In the genomic region with DNA sequence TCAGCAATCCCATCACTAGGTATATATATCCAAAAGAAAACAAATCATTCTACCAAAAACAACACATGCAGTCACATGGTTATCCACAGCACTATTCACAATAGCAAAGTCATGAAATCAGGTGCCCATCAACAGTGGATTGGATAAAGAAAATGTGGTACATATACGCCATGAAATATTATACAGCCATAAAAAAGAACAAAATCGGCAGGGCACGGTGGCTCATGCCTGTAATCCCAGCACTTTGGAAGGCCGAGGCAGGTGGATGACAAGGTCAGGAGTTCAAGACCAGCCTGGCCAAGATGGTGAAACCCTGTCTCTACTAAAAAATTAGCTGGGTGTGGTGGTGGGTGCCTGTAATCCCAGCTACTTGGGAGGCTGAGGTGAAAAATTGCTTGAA, we compare ENCODE assay signal across 2 cellular contexts. TPM values are rescaled to one million over a fixed set of nuclear protein-coding genes. Genes with fewer than 3 reads are reported as not detected.
"Had no signal": no experiment of that assay in that cellular context is flagged by ENCODE, and none has a peak within 500 bp of the region (broad histone marks: within the 10 kb centered on the region; RNA-seq: fewer than 3 reads in every experiment).

No MANE protein-coding gene starts in this region.

RNA-seq across cellular contexts. Expression of gene PKD2L2, which starts 55.0 kb away (rescaled TPM):
- total RNA-seq: MCF 10A, NCI-H460 had no signal
